In the genomic region with DNA sequence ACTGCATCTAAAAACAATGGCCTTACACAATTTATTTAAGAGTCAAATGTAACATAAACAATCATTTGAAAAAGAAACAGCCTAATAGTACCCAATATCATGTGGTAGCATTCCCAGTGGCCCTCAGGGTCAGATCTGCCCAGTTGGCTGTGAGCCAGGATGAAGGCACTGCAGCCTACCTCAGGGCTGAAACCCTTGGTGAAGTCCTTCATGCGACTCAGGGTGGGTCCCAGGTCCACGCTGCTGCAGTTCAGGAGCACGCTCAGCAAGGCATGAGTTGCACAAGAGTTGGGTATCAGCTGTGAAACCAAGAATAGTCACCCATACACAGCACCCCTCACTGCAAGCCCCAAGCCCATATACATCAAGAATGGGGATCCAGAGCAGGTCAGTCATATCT, we compare ENCODE assay signal across 9 cellular contexts. TPM values are rescaled to one million over a fixed set of nuclear protein-coding genes. Genes with fewer than 3 reads are reported as not detected.
DNase-seq lines count a peak whose midpoint lies in the region; ATAC-seq and TF ChIP-seq lines count a peak whose summit lies in the region.
"Had no signal": no experiment of that assay in that cellular context is flagged by ENCODE, and none has a peak within 500 bp of the region (broad histone marks: within the 10 kb centered on the region; RNA-seq: fewer than 3 reads in every experiment).

No MANE protein-coding gene starts in this region.

- no peak for TF ChIP-seq RAD21 in neural cell (conservative IDR thresholded peaks at IDR 0.05)

- H3K4me3 Mint-ChIP-seq in CD8-positive, alpha-beta memory T cell, result peak overlapping the region in 5 of 7 donors; percentile 80 to 99 (median 91)
- peak overlapping the region; percentile 90 for H3K4me3 Mint-ChIP-seq in central memory CD8-positive, alpha-beta T cell

- CTCF ChIA-PET in CD8-positive, alpha-beta memory T cell (lab: Charles Lee), result interaction anchor here (0.8 kb wide), 1 partner anchor 39 kb away, joined by 3 read pairs; no protein-coding TSS in a partner anchor

- H3K9ac ChIP-seq in Loucy (ENCODE audit: low read depth, low read length, poor library complexity, severe bottlenecking), result peak overlapping the region; percentile 97
- no peak overlapping the region for H3K9ac ChIP-seq in neural cell (ENCODE audit: low read length)

- TF ChIP-seq EP300 in neural cell (conservative IDR thresholded peaks at IDR 0.05; ENCODE audit: poor library complexity, severe bottlenecking), result no peak

- no peaks in the 10 kb centered on the region for H3K9me3 ChIP-seq in CD8-positive, alpha-beta memory T cell (ENCODE audit: low read length)
- no peaks in the 10 kb centered on the region for H3K9me3 ChIP-seq in Loucy (ENCODE audit: insufficient read depth, low read depth, low read length)
- H3K9me3 ChIP-seq in neural cell (ENCODE audit: low read length), result no peaks in the 10 kb centered on the region
- H3K9me3 ChIP-seq: breast epithelium had no signal

- H3K27ac Mint-ChIP-seq in CD8-positive, alpha-beta memory T cell, result peak overlapping the region in 7 of 8 donors; percentile 32 to 97 (median 90)
- H3K27ac Mint-ChIP-seq in central memory CD8-positive, alpha-beta T cell (ENCODE audit: low read depth), result peak overlapping the region; percentile 95

- no peak for DNase-seq in CD8-positive, alpha-beta memory T cell
- no peak for DNase-seq in central memory CD8-positive, alpha-beta T cell (ENCODE audit: low spot score in 2 of 2)
- DNase-seq in NCI-H446 (lab: John Stamatoyannopoulos, UW), result no peak
- no peak for DNase-seq in MV-4-11 (lab: John Stamatoyannopoulos, UW)
- DNase-seq: MM.1S had no signal

- H3K9me2 ChIP-seq in Loucy (replicated peaks; ENCODE audit: low read depth, low read length) (no peaks in the 10 kb centered on the region), neural cell (ENCODE audit: insufficient read depth, low read length) (no peaks in the 10 kb centered on the region)

- H3K4me1 ChIP-seq in CD8-positive, alpha-beta memory T cell (ENCODE audit: insufficient read depth, low read length), result peaks cover 41% of the 10 kb centered on the region
- H3K4me1 ChIP-seq in Loucy (ENCODE audit: insufficient read depth, low read length, poor library complexity, severe bottlenecking), result peaks cover 30% of the 10 kb centered on the region

- no peak overlapping the region for H3K4me3 ChIP-seq in CD8-positive, alpha-beta memory T cell (ENCODE audit: low read length)
- H3K4me3 ChIP-seq in Loucy (ENCODE audit: low read length, poor library complexity, severe bottlenecking) (peak overlapping the region; percentile 95), neural cell (ENCODE audit: low read length) (peak overlapping the region; percentile 95)

- H3K4me1 Mint-ChIP-seq in CD8-positive, alpha-beta memory T cell, result peaks cover 32 to 47% (median 38%) of the 10 kb centered on the region in 3 donors
- peaks cover 33% of the 10 kb centered on the region for H3K4me1 Mint-ChIP-seq in central memory CD8-positive, alpha-beta T cell

- no peaks in the 10 kb centered on the region for H3K9me3 Mint-ChIP-seq in CD8-positive, alpha-beta memory T cell
- no peaks in the 10 kb centered on the region for H3K9me3 Mint-ChIP-seq in central memory CD8-positive, alpha-beta T cell

- H3K27ac ChIP-seq in CD8-positive, alpha-beta memory T cell (ENCODE audit: low read depth, low read length), result no peak overlapping the region
- H3K27ac ChIP-seq in neural cell (ENCODE audit: low read length), result no peak overlapping the region

- H3K36me3 ChIP-seq in CD8-positive, alpha-beta memory T cell (ENCODE audit: insufficient read depth, low read length), result peaks cover 55% of the 10 kb centered on the region
- H3K36me3 ChIP-seq in Loucy (ENCODE audit: insufficient read depth, low read length) (peaks cover 39% of the 10 kb centered on the region; the same call in 1 of the 2 replicates), neural cell (ENCODE audit: insufficient read depth, low read length) (peaks cover 7% of the 10 kb centered on the region)
- H3K36me3 ChIP-seq: breast epithelium had no signal

- H4K20me1 ChIP-seq in Loucy (ENCODE audit: insufficient read depth, low read length, poor library complexity, severe bottlenecking), result peaks cover 32% of the 10 kb centered on the region
- H4K20me1 ChIP-seq in neural cell (ENCODE audit: insufficient read depth), result no peaks in the 10 kb centered on the region

- H3F3A ChIP-seq in Loucy (ENCODE audit: low read depth), result no peaks in the 10 kb centered on the region; the same call in 1 of the 2 replicates
- H3F3A ChIP-seq in neural cell (ENCODE audit: insufficient read depth, low read length, poor library complexity, severe bottlenecking), result no peaks in the 10 kb centered on the region

- POLR2A ChIA-PET in CD8-positive, alpha-beta memory T cell (lab: Charles Lee), result no interaction called here

- H3K27me3 ChIP-seq in CD8-positive, alpha-beta memory T cell (ENCODE audit: insufficient read depth, low read length, poor library complexity, severe bottlenecking), result no peaks in the 10 kb centered on the region
- H3K27me3 ChIP-seq in Loucy (ENCODE audit: insufficient read depth, low read length, poor library complexity, severe bottlenecking) (no peaks in the 10 kb centered on the region), neural cell (ENCODE audit: insufficient read depth, low read depth, low read length) (no peaks in the 10 kb centered on the region)
- H3K27me3 ChIP-seq: breast epithelium had no signal

- H3K27me3 Mint-ChIP-seq in CD8-positive, alpha-beta memory T cell, result no peaks in the 10 kb centered on the region
- H3K27me3 Mint-ChIP-seq in central memory CD8-positive, alpha-beta T cell, result no peaks in the 10 kb centered on the region

- no peak for ATAC-seq in central memory CD8-positive, alpha-beta T cell (replicated peaks; ENCODE audit: extremely low read depth, poor library complexity, severe bottlenecking)
- no peak for ATAC-seq in GM18519 (IDR thresholded peaks at IDR 0.05; ENCODE audit: low FRiP score, unreplicated experiment)

- H3K4me2 ChIP-seq in Loucy (ENCODE audit: low read depth, low read length, poor library complexity, severe bottlenecking) (peak overlapping the region; percentile 99), neural cell (ENCODE audit: low read length) (no peak overlapping the region)

- no peak for TF ChIP-seq CTCF in Loucy (conservative IDR thresholded peaks at IDR 0.05; ENCODE audit: low read length)
- no peak for TF ChIP-seq CTCF in neural cell (IDR thresholded peaks at IDR 0.05; ENCODE audit: poor library complexity, severe bottlenecking)

- H2AFZ ChIP-seq in Loucy (ENCODE audit: low read length) (no peak overlapping the region), neural cell (ENCODE audit: low read depth, low read length) (no peak overlapping the region)

- H3K79me2 ChIP-seq in Loucy (ENCODE audit: insufficient read depth, low read length) (peaks cover 73% of the 10 kb centered on the region), neural cell (replicated peaks; ENCODE audit: insufficient read depth, low read length) (peaks cover 20% of the 10 kb centered on the region)

- peaks cover 3 to 62% (median 4%) of the 10 kb centered on the region in 3 donors for H3K36me3 Mint-ChIP-seq in CD8-positive, alpha-beta memory T cell
- H3K36me3 Mint-ChIP-seq in central memory CD8-positive, alpha-beta T cell (ENCODE audit: insufficient read depth), result peaks cover 56% of the 10 kb centered on the region

TF ChIP-seq in neural cell, 6 proteins besides CTCF, POLR2A, EP300 and RAD21 (continues in another document):
- TF ChIP-seq POLR2AphosphoS5 (IDR thresholded peaks at IDR 0.05), result no peak
- TF ChIP-seq EZH2 (IDR thresholded peaks at IDR 0.05; ENCODE audit: borderline replicate concordance, insufficient read depth, low read length, poor library complexity, severe bottlenecking), result no peak
- no peak for TF ChIP-seq TAF1 (IDR thresholded peaks at IDR 0.05; ENCODE audit: low read depth)
- no peak for TF ChIP-seq MXI1 (conservative IDR thresholded peaks at IDR 0.05; ENCODE audit: poor library complexity, severe bottlenecking)
- TF ChIP-seq REST (IDR thresholded peaks at IDR 0.05; ENCODE audit: borderline replicate concordance), result no peak

RNA-seq across cellular contexts. Expression of gene BAP1, which starts 2.0 kb away (rescaled TPM):
- 100 to 1,000 TPM; 113 to 123 TPM for total RNA-seq in CD8-positive, alpha-beta memory T cell
- polyA plus RNA-seq in CD8-positive, alpha-beta memory T cell, result 25.5 TPM
- polyA plus RNA-seq in neural cell, result 107 and 142 TPM in 2 replicates
- polyA minus RNA-seq in neural cell, result 107 and 134 TPM in 2 replicates

RNA-seq across cellular contexts. Expression of gene PHF7, which starts 2.7 kb away (rescaled TPM):
- total RNA-seq in CD8-positive, alpha-beta memory T cell, result 10 to 100 TPM; 11.6 to 12.0 TPM
- polyA plus RNA-seq in CD8-positive, alpha-beta memory T cell, result 10.7 TPM
- 8.8 and 11.5 TPM in 2 replicates for polyA plus RNA-seq in neural cell
- polyA minus RNA-seq in neural cell, result 11.7 and 13.4 TPM in 2 replicates

RNA-seq across cellular contexts. Expression of gene SEMA3G, which starts 37.1 kb away (rescaled TPM):
- under 1 TPM; 0.13 to 0.16 TPM for total RNA-seq in CD8-positive, alpha-beta memory T cell
- not detected for polyA plus RNA-seq in CD8-positive, alpha-beta memory T cell
- polyA plus RNA-seq in neural cell, result not detected in 2 replicates
- not detected in 2 replicates for polyA minus RNA-seq in neural cell

RNA-seq across cellular contexts. Expression of gene TNNC1, which starts 46.1 kb away (rescaled TPM):
- 1 to 10 TPM; 2.2 to 2.3 TPM for total RNA-seq in CD8-positive, alpha-beta memory T cell
- polyA plus RNA-seq in CD8-positive, alpha-beta memory T cell, result not detected
- 2.2 TPM in 1 of 2 replicates, not detected in the other for polyA plus RNA-seq in neural cell
- polyA minus RNA-seq in neural cell, result not detected in 2 replicates

RNA-seq across cellular contexts. Expression of gene NISCH, which starts 47.6 kb away (rescaled TPM):
- total RNA-seq in CD8-positive, alpha-beta memory T cell, result 10 to 100 TPM; 65.7 to 66.2 TPM
- 31.6 TPM for polyA plus RNA-seq in CD8-positive, alpha-beta memory T cell
- polyA plus RNA-seq in neural cell, result 88.9 and 107 TPM in 2 replicates
- polyA minus RNA-seq in neural cell, result 143 and 156 TPM in 2 replicates
